Comparison of ENCODE assay signal across 11 cellular contexts in genomic region chr14:45531022-45531421, GRCh38.
"Had no signal": no experiment of that assay in that cellular context is flagged by ENCODE, and none has a peak within 500 bp of the region (broad histone marks: within the 10 kb centered on the region; RNA-seq: fewer than 3 reads in every experiment).

No MANE protein-coding gene starts in this region.

- H2AFZ ChIP-seq: GM23248, GM23338 had no signal

- ATAC-seq: GM23338, HCT116 had no signal

- H3K4me2 ChIP-seq: GM23338 had no signal

- H3K4me1 ChIP-seq: HAP-1 had no signal

- FAIRE-seq: H1, H54 had no signal

- DNase-seq: GM23248, GOT3, H7, H9, HCEC 1CT, HFFc6 had no signal

- H3K36me3 ChIP-seq: HAP-1 had no signal

- H3K9me3 ChIP-seq: HAP-1 had no signal

- H3K9ac ChIP-seq: GM23248 had no signal

- H3K27ac ChIP-seq: GM23248 had no signal

- H3K4me3 Mint-ChIP-seq: GM23338, H9, HFFc6 had no signal

- H3K27ac Mint-ChIP-seq: GM23338, H9, HFFc6 had no signal

- H3K4me3 ChIP-seq: GM23248, GM23338, HAP-1 had no signal
